8 cellular contexts compared by ENCODE assay signal in the genomic region with DNA sequence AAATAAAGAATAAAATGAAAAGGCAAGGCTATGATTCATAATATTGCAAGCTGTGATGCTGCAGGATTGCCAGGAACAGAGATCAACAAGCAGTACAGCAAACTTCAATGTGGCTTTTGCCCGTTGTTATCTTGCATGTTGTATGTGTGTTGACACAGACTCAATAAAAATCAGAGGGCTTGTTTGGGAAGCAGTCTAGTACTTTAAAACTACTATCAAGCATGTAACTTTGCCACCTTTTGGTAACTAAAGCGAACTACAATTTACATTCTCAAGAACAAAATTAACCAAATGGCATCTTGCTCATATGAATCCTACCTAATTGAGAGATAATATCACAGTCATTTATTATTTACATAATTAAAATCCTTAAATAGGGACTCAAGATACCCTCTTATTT.
A peak's percentile ranks its signal among the peaks of the same experiment; 100 is the strongest.
DNase-seq lines count a peak whose midpoint lies in the region; ATAC-seq and TF ChIP-seq lines count a peak whose summit lies in the region.

No MANE protein-coding gene starts in this region.

- H3K4me3 Mint-ChIP-seq in natural killer cell treated with Interleukin-12 subunit alpha and Interleukin-12 subunit beta and Interleukin-15 and Interleukin-18, amount 100 ng/mL, for 72 hours, result no peak overlapping the region
- H3K4me3 Mint-ChIP-seq in stimulated activated memory B cell treated with anti-CD40 and anti-IgM and Interleukin-4, amounts not matched to agents 10 μg/mL and 1 μg/mL and 100 μg/mL, for 72 hours, result no peak overlapping the region

- H3K27ac Mint-ChIP-seq in natural killer cell treated with Interleukin-12 subunit alpha and Interleukin-12 subunit beta and Interleukin-15 and Interleukin-18, amount 100 ng/mL, for 72 hours, result no peak overlapping the region
- H3K27ac Mint-ChIP-seq in stimulated activated memory B cell treated with anti-CD40 and anti-IgM and Interleukin-4, amounts not matched to agents 10 μg/mL and 1 μg/mL and 100 μg/mL, for 72 hours, result no peak overlapping the region

- peak; percentile 51 for TF ChIP-seq CTCF in retinal pigment epithelial cell (conservative IDR thresholded peaks at IDR 0.05; ENCODE audit: low read depth, low read length)

- ATAC-seq in GM19467 (IDR thresholded peaks at IDR 0.05; ENCODE audit: unreplicated experiment), result no peak
- no peak for ATAC-seq in natural killer cell treated with Interleukin-12 subunit alpha and Interleukin-12 subunit beta and Interleukin-15 and Interleukin-18, amount 100 ng/mL, for 72 hours
- ATAC-seq in stimulated activated memory B cell treated with anti-CD40 and anti-IgM and Interleukin-4, amounts not matched to agents 10 μg/mL and 1 μg/mL and 100 μg/mL, for 72 hours, result no peak

- no peaks in the 10 kb centered on the region for H3K4me1 Mint-ChIP-seq in natural killer cell treated with Interleukin-12 subunit alpha and Interleukin-12 subunit beta and Interleukin-15 and Interleukin-18, amount 100 ng/mL, for 72 hours (ENCODE audit: low read depth in 2 of 2)
- no peaks in the 10 kb centered on the region for H3K4me1 Mint-ChIP-seq in stimulated activated memory B cell treated with anti-CD40 and anti-IgM and Interleukin-4, amounts not matched to agents 10 μg/mL and 1 μg/mL and 100 μg/mL, for 72 hours

- peaks cover 8% of the 10 kb centered on the region for H3K9me3 Mint-ChIP-seq in natural killer cell treated with Interleukin-12 subunit alpha and Interleukin-12 subunit beta and Interleukin-15 and Interleukin-18, amount 100 ng/mL, for 72 hours
- H3K9me3 Mint-ChIP-seq in stimulated activated memory B cell treated with anti-CD40 and anti-IgM and Interleukin-4, amounts not matched to agents 10 μg/mL and 1 μg/mL and 100 μg/mL, for 72 hours, result peaks cover 3% of the 10 kb centered on the region

- DNase-seq in SIG-M5 treated with dmso at 0.1 percent for 504 hours (lab: John Stamatoyannopoulos, UW; ENCODE audit: unreplicated experiment) (peak; percentile 47), SIG-M5 (lab: John Stamatoyannopoulos, UW) (no peak), NCI-H1105 (lab: John Stamatoyannopoulos, UW) (peak; percentile 49), dedifferentiated amniotic fluid mesenchymal stem cell (ENCODE audit: extremely low spot score) (peak; percentile 20), retinal pigment epithelial cell (ENCODE audit: low read depth) (no peak)
- no peak for DNase-seq in natural killer cell treated with Interleukin-12 subunit alpha and Interleukin-12 subunit beta and Interleukin-15 and Interleukin-18, amount 100 ng/mL, for 72 hours (ENCODE audit: low spot score)

- no peak overlapping the region for H3K4me3 ChIP-seq in retinal pigment epithelial cell (ENCODE audit: low read length)

- no peaks in the 10 kb centered on the region for H3K27me3 Mint-ChIP-seq in natural killer cell treated with Interleukin-12 subunit alpha and Interleukin-12 subunit beta and Interleukin-15 and Interleukin-18, amount 100 ng/mL, for 72 hours
- no peaks in the 10 kb centered on the region for H3K27me3 Mint-ChIP-seq in stimulated activated memory B cell treated with anti-CD40 and anti-IgM and Interleukin-4, amounts not matched to agents 10 μg/mL and 1 μg/mL and 100 μg/mL, for 72 hours

- no peaks in the 10 kb centered on the region for H3K36me3 Mint-ChIP-seq in natural killer cell treated with Interleukin-12 subunit alpha and Interleukin-12 subunit beta and Interleukin-15 and Interleukin-18, amount 100 ng/mL, for 72 hours
- no peaks in the 10 kb centered on the region for H3K36me3 Mint-ChIP-seq in stimulated activated memory B cell treated with anti-CD40 and anti-IgM and Interleukin-4, amounts not matched to agents 10 μg/mL and 1 μg/mL and 100 μg/mL, for 72 hours

Comparison
In these comparisons a context has a peak if more than half of its experiments do, and no peak if none do; other contexts are left out.
1. DNase-seq: peak in SIG-M5 treated with dmso at 0.1 percent for 504 hours (single experiment), NCI-H1105 (single experiment) and dedifferentiated amniotic fluid mesenchymal stem cell (single experiment); none in SIG-M5 (single experiment), retinal pigment epithelial cell (single experiment) and natural killer cell treated with Interleukin-12 subunit alpha and Interleukin-12 subunit beta and Interleukin-15 and Interleukin-18, amount 100 ng/mL, for 72 hours (single experiment).